In genomic region chr1:32060914-32061313, GRCh38 we compare ENCODE assay signal across 17 cellular contexts. TPM values are rescaled to one million over a fixed set of nuclear protein-coding genes. Genes with fewer than 3 reads are reported as not detected.
A peak's percentile ranks its signal among the peaks of the same experiment; 100 is the strongest.
DNase-seq lines count a peak whose midpoint lies in the region; ATAC-seq and TF ChIP-seq lines count a peak whose summit lies in the region.
"Had no signal": no experiment of that assay in that cellular context is flagged by ENCODE, and none has a peak within 500 bp of the region (broad histone marks: within the 10 kb centered on the region; RNA-seq: fewer than 3 reads in every experiment).

No MANE protein-coding gene starts in this region.

- intact Hi-C loops in natural killer cell (cut with micrococcal nuclease) (loop anchor here (5.0 kb wide), 1 partner anchor 399 kb away; no protein-coding TSS in a partner anchor), ascending aorta (cut with DNase I) (loop anchor here (5.0 to 10.0 kb wide), 6 partner anchors 99 to 476 kb away; partner anchors contain the start of genes ADGRB2 and PTP4A2)

- TF ChIP-seq CTCF in natural killer cell (IDR thresholded peaks at IDR 0.05): no peak
- TF ChIP-seq CTCF in ascending aorta (IDR thresholded peaks at IDR 0.05): no peak
- TF ChIP-seq CTCF in type B pancreatic cell (conservative IDR thresholded peaks at IDR 0.05): no peak

- no peak overlapping the region for H4K8ac ChIP-seq in mesenchymal stem cell (ENCODE audit: low read length)

- H3K9me3 Mint-ChIP-seq in natural killer cell: no peaks in the 10 kb centered on the region
- no peaks in the 10 kb centered on the region for H3K9me3 Mint-ChIP-seq in natural killer cell treated with Interleukin-12 subunit alpha and Interleukin-12 subunit beta and Interleukin-15 and Interleukin-18, amount 100 ng/mL, for 72 hours
- H3K9me3 Mint-ChIP-seq in type B pancreatic cell: no peaks in the 10 kb centered on the region

- H3K4me1 ChIP-seq in ascending aorta: peaks cover 0 to 18% of the 10 kb centered on the region in 2 donors
- peaks cover 10% of the 10 kb centered on the region for H3K4me1 ChIP-seq in mesenchymal stem cell (ENCODE audit: control insufficient read depth, insufficient read depth, low read depth, low read length)

- no peak overlapping the region for H2BK15ac ChIP-seq in mesenchymal stem cell (ENCODE audit: low read depth, poor library complexity, severe bottlenecking)

- H4K91ac ChIP-seq in mesenchymal stem cell (ENCODE audit: low read length): no peak overlapping the region

- no peak overlapping the region for H3K18ac ChIP-seq in mesenchymal stem cell (ENCODE audit: low read depth in 1 of 2, low read length in 2 of 2)

- no peak overlapping the region for H3K4me2 ChIP-seq in mesenchymal stem cell (ENCODE audit: low read length, poor library complexity, severe bottlenecking)
- H3K4me2 ChIP-seq: SK-N-SH had no signal

- no peak overlapping the region for H2AK5ac ChIP-seq in mesenchymal stem cell (ENCODE audit: low read length, severe bottlenecking)

- H3K36me3 ChIP-seq in ascending aorta (peaks cover 27 to 36% of the 10 kb centered on the region in 2 donors), mesenchymal stem cell (ENCODE audit: control insufficient read depth in 1 of 2, insufficient read depth in 2 of 2, low read depth in 1 of 2, low read length in 2 of 2) (peaks cover 62 to 75% of the 10 kb centered on the region in 2 experiments)
- H3K36me3 ChIP-seq: prostate gland had no signal

- H3K4me1 Mint-ChIP-seq in natural killer cell (peaks cover 4 to 8% of the 10 kb centered on the region in 2 donors), type B pancreatic cell (ENCODE audit: unreplicated experiment) (peaks cover 36% of the 10 kb centered on the region)
- H3K4me1 Mint-ChIP-seq in natural killer cell treated with Interleukin-12 subunit alpha and Interleukin-12 subunit beta and Interleukin-15 and Interleukin-18, amount 100 ng/mL, for 72 hours (ENCODE audit: low read depth in 2 of 2): peaks cover 0 to 7% of the 10 kb centered on the region in 2 donors

- H2BK120ac ChIP-seq in mesenchymal stem cell (ENCODE audit: low read depth, low read length): no peak overlapping the region

- ATAC-seq in natural killer cell: no peak
- no peak for ATAC-seq in natural killer cell treated with Interleukin-12 subunit alpha and Interleukin-12 subunit beta and Interleukin-15 and Interleukin-18, amount 100 ng/mL, for 72 hours

- no peak overlapping the region for H2BK5ac ChIP-seq in mesenchymal stem cell (ENCODE audit: low read depth, low read length, poor library complexity, severe bottlenecking)

- peaks cover 29% of the 10 kb centered on the region for H3K79me1 ChIP-seq in mesenchymal stem cell (replicated peaks; ENCODE audit: low read length, poor library complexity, severe bottlenecking)

- H3K4me3 Mint-ChIP-seq in natural killer cell: no peak overlapping the region
- H3K4me3 Mint-ChIP-seq in natural killer cell treated with Interleukin-12 subunit alpha and Interleukin-12 subunit beta and Interleukin-15 and Interleukin-18, amount 100 ng/mL, for 72 hours: no peak overlapping the region
- no peak overlapping the region for H3K4me3 Mint-ChIP-seq in type B pancreatic cell

- no peak overlapping the region for H3K9ac ChIP-seq in mesenchymal stem cell (ENCODE audit: low read length)
- H3K9ac ChIP-seq: SK-N-SH had no signal

- H3K36me3 Mint-ChIP-seq in natural killer cell (no peaks in the 10 kb centered on the region), type B pancreatic cell (peaks cover 29% of the 10 kb centered on the region)
- H3K36me3 Mint-ChIP-seq in natural killer cell treated with Interleukin-12 subunit alpha and Interleukin-12 subunit beta and Interleukin-15 and Interleukin-18, amount 100 ng/mL, for 72 hours: peaks cover 4% of the 10 kb centered on the region

- no peak overlapping the region for H2BK12ac ChIP-seq in mesenchymal stem cell (ENCODE audit: low read length in 2 of 2)

- no peaks in the 10 kb centered on the region for H3K27me3 ChIP-seq in ascending aorta
- no peaks in the 10 kb centered on the region for H3K27me3 ChIP-seq in mesenchymal stem cell (ENCODE audit: control insufficient read depth in 1 of 2, insufficient read depth in 1 of 2, low read length in 2 of 2)
- H3K27me3 ChIP-seq: adrenal gland had no signal

- H3K4me3 ChIP-seq in ascending aorta (no peak overlapping the region), mesenchymal stem cell (ENCODE audit: insufficient read depth in 1 of 2, low read depth in 1 of 2, low read length in 2 of 2) (no peak overlapping the region)
- H3K4me3 ChIP-seq: adrenal gland, prostate gland had no signal

- H3K14ac ChIP-seq in mesenchymal stem cell (ENCODE audit: low read length in 2 of 2): no peak overlapping the region

- H2AFZ ChIP-seq in mesenchymal stem cell (ENCODE audit: low read depth, low read length): no peak overlapping the region

- H3K27ac ChIP-seq in ascending aorta (peak overlapping the region; percentile 35 to 70), mesenchymal stem cell (ENCODE audit: low read length, poor library complexity, severe bottlenecking) (peak overlapping the region; percentile 2)
- H3K27ac ChIP-seq: prostate gland had no signal

- H3K9me3 ChIP-seq in ascending aorta (no peaks in the 10 kb centered on the region), mesenchymal stem cell (ENCODE audit: control insufficient read depth, low read length) (no peaks in the 10 kb centered on the region)
- H3K9me3 ChIP-seq: adrenal gland, prostate gland, SK-N-SH had no signal

- peak overlapping the region; percentile 36 to 71 for H3K27ac Mint-ChIP-seq in natural killer cell
- H3K27ac Mint-ChIP-seq in natural killer cell treated with Interleukin-12 subunit alpha and Interleukin-12 subunit beta and Interleukin-15 and Interleukin-18, amount 100 ng/mL, for 72 hours: no peak overlapping the region
- H3K27ac Mint-ChIP-seq in type B pancreatic cell: peak overlapping the region; percentile 90

- H3K27me3 Mint-ChIP-seq in natural killer cell (ENCODE audit: low read depth in 2 of 2) (no peaks in the 10 kb centered on the region), type B pancreatic cell (no peaks in the 10 kb centered on the region)
- no peaks in the 10 kb centered on the region for H3K27me3 Mint-ChIP-seq in natural killer cell treated with Interleukin-12 subunit alpha and Interleukin-12 subunit beta and Interleukin-15 and Interleukin-18, amount 100 ng/mL, for 72 hours

- no peak for DNase-seq in natural killer cell
- no peak for DNase-seq in natural killer cell treated with Interleukin-12 subunit alpha and Interleukin-12 subunit beta and Interleukin-15 and Interleukin-18, amount 100 ng/mL, for 72 hours (ENCODE audit: low spot score)
- no peak for DNase-seq in ascending aorta (ENCODE audit: low spot score in 2 of 2)
- DNase-seq in mesenchymal stem cell: no peak
- DNase-seq in type B pancreatic cell (ENCODE audit: extremely low spot score, unreplicated experiment): no peak
- DNase-seq in NCI-H1417 treated with DMSO at 0.1 percent for 48 hours (lab: John Stamatoyannopoulos, UW): no peak
- no peak for DNase-seq in activated gamma-delta T cell (lab: John Stamatoyannopoulos, UW)
- DNase-seq in stimulated activated CD4-positive, alpha-beta T cell treated with anti-CD3 and anti-CD28 coated beads, Interleukin-12 subunit alpha, Interleukin-12 subunit beta, amount 100 ng/mL, for 4 hours: no peak
- DNase-seq: activated CD8-positive, alpha-beta memory T cell treated with anti-CD3 and anti-CD28 coated beads, Interleukin-2, amount 50 U/mL, for 4 hours; AML-193; cortex of kidney; EL; midbrain; SK-N-SH; trophoblast cell had no signal

- H3K23ac ChIP-seq in mesenchymal stem cell (ENCODE audit: low read length in 2 of 2): no peak overlapping the region

- no peak overlapping the region for H3K4ac ChIP-seq in mesenchymal stem cell (ENCODE audit: low read depth in 1 of 2, low read length in 2 of 2)

RNA-seq across cellular contexts. Expression of gene TMEM39B, which starts 11.8 kb away (rescaled TPM):
- 10 to 100 TPM; 13.3 to 17.1 (median 15.8) TPM for total RNA-seq in natural killer cell
- 10 to 100 TPM; 20.5 to 26.9 TPM for total RNA-seq in natural killer cell treated with Interleukin-12 subunit alpha and Interleukin-12 subunit beta and Interleukin-15 and Interleukin-18, amount 100 ng/mL, for 72 hours
- 2.6 TPM for total RNA-seq in ascending aorta
- polyA plus RNA-seq in mesenchymal stem cell (2013, experiment 1 of 2): 13.7 TPM
- 13.0 TPM for polyA plus RNA-seq in mesenchymal stem cell (2013, experiment 2 of 2)
- 17.2 and 23.3 TPM in 2 replicates for total RNA-seq in type B pancreatic cell (ENCODE audit: low replicate concordance)

RNA-seq across cellular contexts. Expression of gene KPNA6, which starts 46.9 kb away (rescaled TPM):
- total RNA-seq in natural killer cell (10 to 100 TPM; 48.6 to 59.0 (median 52.8) TPM), ascending aorta (26.1 TPM), type B pancreatic cell (ENCODE audit: low replicate concordance) (76.2 and 85.1 TPM in 2 replicates)
- 10 to 100 TPM; 80.9 to 88.9 TPM for total RNA-seq in natural killer cell treated with Interleukin-12 subunit alpha and Interleukin-12 subunit beta and Interleukin-15 and Interleukin-18, amount 100 ng/mL, for 72 hours
- 30.2 TPM for polyA plus RNA-seq in mesenchymal stem cell (2013, experiment 1 of 2)
- 28.7 TPM for polyA plus RNA-seq in mesenchymal stem cell (2013, experiment 2 of 2)

RNA-seq across cellular contexts. Expression of gene KHDRBS1, which starts 47.2 kb away (rescaled TPM):
- total RNA-seq in natural killer cell: 100 to 1,000 TPM; 107 to 112 (median 109) TPM
- total RNA-seq in natural killer cell treated with Interleukin-12 subunit alpha and Interleukin-12 subunit beta and Interleukin-15 and Interleukin-18, amount 100 ng/mL, for 72 hours: 100 to 1,000 TPM; 156 TPM
- 120 TPM for total RNA-seq in ascending aorta
- polyA plus RNA-seq in mesenchymal stem cell (2013, experiment 1 of 2): 111 TPM
- 113 TPM for polyA plus RNA-seq in mesenchymal stem cell (2013, experiment 2 of 2)
- 136 and 202 TPM in 2 replicates for total RNA-seq in type B pancreatic cell (ENCODE audit: low replicate concordance)

Comparison
In these comparisons a context has a peak if more than half of its experiments do, and no peak if none do; other contexts are left out.
1. H3K27ac Mint-ChIP-seq: peak in natural killer cell (2 of 2) and type B pancreatic cell (single experiment); none in natural killer cell treated with Interleukin-12 subunit alpha and Interleukin-12 subunit beta and Interleukin-15 and Interleukin-18, amount 100 ng/mL, for 72 hours (0 of 2).